1 cellular context compared by ENCODE assay signal in genomic region chr7:127391591-127392181, GRCh38.
A peak's percentile ranks its signal among the peaks of the same experiment; 100 is the strongest.
TF ChIP-seq lines count a peak whose summit lies in the region.

No MANE protein-coding gene starts in this region.

TF ChIP-seq in H1, 55 proteins besides CTCF, POLR2A, EP300 and RAD21 (continued from another document):
- TF ChIP-seq SUZ12 (IDR thresholded peaks at IDR 0.05; ENCODE audit: low read length) (peak; percentile 69; the same call in 1 of the 2 replicates), KDM4A (IDR thresholded peaks at IDR 0.05; ENCODE audit: low read depth, low read length, severe bottlenecking) (peak; percentile 90), SIN3A (conservative IDR thresholded peaks at IDR 0.05 in 1 of 2, IDR thresholded peaks at IDR 0.05 in 1 of 2; ENCODE audit: low read depth in 1 of 2, low read length in 2 of 2) (0 out of 4 replicates have a peak, but pooled peaks of 1 of the 2 experiments have one; percentile 62), PHF8 (conservative IDR thresholded peaks at IDR 0.05; ENCODE audit: low read depth, low read length) (0 out of 2 replicates have a peak, but pooled peaks have one; percentile 24), EZH2 (IDR thresholded peaks at IDR 0.05; ENCODE audit: low read depth, low read length, severe bottlenecking) (peak; percentile 61)
